In the genomic region with DNA sequence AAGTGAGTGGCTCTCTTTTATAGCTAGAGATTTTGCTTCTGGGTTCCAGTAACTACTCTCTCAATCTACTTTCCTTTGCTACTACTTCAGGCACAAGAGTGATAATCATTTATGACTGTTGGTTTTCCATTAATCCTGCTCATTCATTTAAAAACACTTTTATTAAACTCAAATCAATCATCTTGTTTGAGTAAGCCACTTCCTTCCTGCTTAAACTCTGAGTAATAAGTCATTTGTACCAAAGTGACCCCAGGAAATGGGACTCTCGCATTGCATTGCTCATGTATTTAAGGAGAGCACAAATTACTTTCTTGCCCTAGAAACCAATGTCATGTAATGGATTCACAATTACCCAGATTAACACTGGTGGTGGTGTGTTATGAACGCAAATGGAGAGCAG, we compare ENCODE assay signal across 22 cellular contexts.
DNase-seq lines count a peak whose midpoint lies in the region; ATAC-seq and TF ChIP-seq lines count a peak whose summit lies in the region.
"Had no signal": no experiment of that assay in that cellular context is flagged by ENCODE, and none has a peak within 500 bp of the region (broad histone marks: within the 10 kb centered on the region; RNA-seq: fewer than 3 reads in every experiment).

No MANE protein-coding gene starts in this region.

- no peaks in the 10 kb centered on the region for H3K27me3 ChIP-seq in GM06990 (replicated peaks; ENCODE audit: control insufficient read depth, insufficient read depth, low read length)
- H3K27me3 ChIP-seq: esophagus squamous epithelium, heart left ventricle had no signal

- H3K36me3 ChIP-seq in GM06990 (ENCODE audit: control insufficient read depth, insufficient read depth, low read length), result no peaks in the 10 kb centered on the region
- H3K36me3 ChIP-seq: esophagus squamous epithelium, heart left ventricle had no signal

- DNase-seq in GM06990 (ENCODE audit: extremely low read depth, insufficient read length) (peak; percentile 13), HT1080 (ENCODE audit: low read depth) (peak; percentile 69), fibroblast of mammary gland (ENCODE audit: low read depth) (peak; percentile 12), C1 segment of cervical spinal cord (lab: John Stamatoyannopoulos, UW) (no peak), NCI-H2196 (lab: John Stamatoyannopoulos, UW; ENCODE audit: unreplicated experiment) (no peak)
- DNase-seq: activated CD4-positive, alpha-beta memory T cell treated with anti-CD3 and anti-CD28 coated beads, Interleukin-2, amount 10 ng/mL, durations not matched to agents 7 days and 5 days; activated naive CD8-positive, alpha-beta T cell treated with anti-CD3 and anti-CD28 coated beads, Interleukin-2, amount 10 ng/mL, durations not matched to agents 7 days and 5 days; esophagus squamous epithelium; heart left ventricle; Karpas-422; naive thymus-derived CD8-positive, alpha-beta T cell; NCI-H1417 treated with DMSO at 0.1 percent for 48 hours; NCI-H2227 treated with DMSO at 0.1 percent for 48 hours; NK-92 treated with Interleukin-12 subunit alpha and Interleukin-12 subunit beta, amount 100 ng/mL, for 24 hours; posterior cingulate gyrus; SHP77; small intestine; T-helper 17 cell had no signal

- TF ChIP-seq CTCF in GM06990 (IDR thresholded peaks at IDR 0.05; ENCODE audit: insufficient read depth, low read length, poor library complexity, severe bottlenecking) (no peak), fibroblast of mammary gland (conservative IDR thresholded peaks at IDR 0.05; ENCODE audit: control insufficient read depth, insufficient read depth, low read depth, low read length) (no peak)

- ATAC-seq in GM21619 (IDR thresholded peaks at IDR 0.05; ENCODE audit: unreplicated experiment) (peak; percentile 73), GM18858 (IDR thresholded peaks at IDR 0.05; ENCODE audit: unreplicated experiment) (no peak), esophagus mucosa (no peak)
- ATAC-seq: GM12878; heart left ventricle; naive thymus-derived CD8-positive, alpha-beta T cell; T-helper 17 cell had no signal

- H3K4me3 ChIP-seq in GM06990 (replicated peaks; ENCODE audit: low read depth, low read length) (no peak overlapping the region), fibroblast of mammary gland (ENCODE audit: control insufficient read depth, low read depth, low read length) (no peak overlapping the region)
- H3K4me3 ChIP-seq: esophagus squamous epithelium, GM12878, heart left ventricle had no signal

Comparison
In these comparisons a context has a peak if more than half of its experiments do, and no peak if none do; other contexts are left out.
1. DNase-seq: peak in GM06990 (single experiment), HT1080 (single experiment) and fibroblast of mammary gland (single experiment); none in C1 segment of cervical spinal cord (0 of 14) and NCI-H2196 (single experiment).